In genomic region chr2:205680903-205681302, GRCh38 we compare ENCODE assay signal across 21 cellular contexts. TPM values are rescaled to one million over a fixed set of nuclear protein-coding genes. Genes with fewer than 3 reads are reported as not detected.
DNase-seq lines count a peak whose midpoint lies in the region; ATAC-seq, FAIRE-seq and TF ChIP-seq lines count a peak whose summit lies in the region.
"Had no signal": no experiment of that assay in that cellular context is flagged by ENCODE, and none has a peak within 500 bp of the region (broad histone marks: within the 10 kb centered on the region; RNA-seq: fewer than 3 reads in every experiment).

No MANE protein-coding gene starts in this region.

- H3K9me3 ChIP-seq in BLaER1 (no peaks in the 10 kb centered on the region), endothelial cell of umbilical vein (replicated peaks; ENCODE audit: control insufficient read depth, insufficient read depth, low read length) (no peaks in the 10 kb centered on the region)
- H3K9me3 ChIP-seq in naive thymus-derived CD4-positive, alpha-beta T cell (ENCODE audit: control insufficient read depth in 2 of 3, low read length in 3 of 3), result no peaks in the 10 kb centered on the region
- H3K9me3 ChIP-seq: body of pancreas, colonic mucosa, SJCRH30 had no signal

- DNase-seq in NCI-H82 (lab: John Stamatoyannopoulos, UW) (peak; percentile 63), endothelial cell of umbilical vein (ENCODE audit: low read depth, low spot score) (peak; percentile 20), NCI-H2227 treated with DMSO at 0.1 percent for 48 hours (lab: John Stamatoyannopoulos, UW) (no peak), activated gamma-delta T cell treated with Interleukin-2 at 50 U/mL for 16 hours (no peak)
- no peak for DNase-seq in naive thymus-derived CD4-positive, alpha-beta T cell
- no peak for DNase-seq in stimulated activated CD4-positive, alpha-beta T cell treated with anti-CD3 and anti-CD28 coated beads, Interleukin-2, amount 100 ng/mL, for 24 hours
- DNase-seq: activated CD4-positive, CD25-positive, alpha-beta regulatory T cell treated with anti-CD3 and anti-CD28 coated beads, Interleukin-2, amount 50 U/mL, for 72 hours; activated naive CD8-positive, alpha-beta T cell treated with anti-CD3 and anti-CD28 coated beads, Interleukin-2, amount 10 ng/mL, durations not matched to agents 7 days and 5 days; body of pancreas; CD8-positive, alpha-beta T cell; colonic mucosa; foreskin keratinocyte; Kasumi-1; NCI-H748 treated with DMSO at 0.1 percent for 48 hours; OCI-M1; SJCRH30; stimulated activated CD4-positive, alpha-beta T cell treated with anti-CD3 and anti-CD28 coated beads, Interleukin-12 subunit alpha, Interleukin-12 subunit beta, amount 100 ng/mL, for 4 hours had no signal

- peaks cover 0 to 1% (median 0%) of the 10 kb centered on the region in 11 donors for H3K9me3 Mint-ChIP-seq in naive thymus-derived CD4-positive, alpha-beta T cell
- H3K9me3 Mint-ChIP-seq: activated naive CD8-positive, alpha-beta T cell treated with anti-CD3 and anti-CD28 coated beads, Interleukin-2, amount 10 ng/mL, durations not matched to agents 7 days and 5 days; CD8-positive, alpha-beta T cell had no signal

- no peak overlapping the region for H2AFZ ChIP-seq in endothelial cell of umbilical vein (ENCODE audit: low read depth, low read length)

- CTCF ChIA-PET in endothelial cell of umbilical vein (lab: Charles Lee), result interaction anchor here (0.9 to 3.1 kb wide), 11 partner anchors 12 to 1658 kb away, joined by 3 to 21 read pairs (median 4); no protein-coding TSS in a partner anchor
- CTCF ChIA-PET in naive thymus-derived CD4-positive, alpha-beta T cell (lab: Charles Lee), result interaction anchor here (1.7 kb wide), 1 partner anchor 810 kb away, joined by 7 read pairs; no protein-coding TSS in a partner anchor

- peaks cover 51% of the 10 kb centered on the region for H3K4me1 ChIP-seq in BLaER1
- H3K4me1 ChIP-seq in endothelial cell of umbilical vein (ENCODE audit: control insufficient read depth, extremely low read depth, insufficient read depth, low read length), result peaks cover 22% of the 10 kb centered on the region
- H3K4me1 ChIP-seq in naive thymus-derived CD4-positive, alpha-beta T cell (ENCODE audit: control insufficient read depth in 2 of 2, insufficient read depth in 2 of 2, low read length in 2 of 2), result peaks cover 0 to under 1% of the 10 kb centered on the region in 2 donors
- H3K4me1 ChIP-seq: colonic mucosa had no signal

- H4K20me1 ChIP-seq in BLaER1 (no peaks in the 10 kb centered on the region), endothelial cell of umbilical vein (replicated peaks; ENCODE audit: control insufficient read depth, extremely low read depth, insufficient read depth, low read length) (no peaks in the 10 kb centered on the region)

- H3K36me3 ChIP-seq in BLaER1 (no peaks in the 10 kb centered on the region), endothelial cell of umbilical vein (ENCODE audit: control insufficient read depth in 2 of 2, extremely low read depth in 1 of 2, insufficient read depth in 2 of 2, low read length in 2 of 2) (no peaks in the 10 kb centered on the region)
- H3K36me3 ChIP-seq in naive thymus-derived CD4-positive, alpha-beta T cell (ENCODE audit: control insufficient read depth in 2 of 3, insufficient read depth in 3 of 3, low read length in 3 of 3), result no peaks in the 10 kb centered on the region
- H3K36me3 ChIP-seq: colonic mucosa, SJCRH30 had no signal

- FAIRE-seq in endothelial cell of umbilical vein (lab: Jason Lieb, UNC), result no peak
- FAIRE-seq: GM18507, HTR-8/SVneo had no signal

- no peak overlapping the region for H3K4me3 ChIP-seq in BLaER1
- H3K4me3 ChIP-seq in endothelial cell of umbilical vein (replicated peaks in 1 of 3; ENCODE audit: insufficient read depth in 1 of 3, low read depth in 1 of 3, low read length in 3 of 3), result no peak overlapping the region
- H3K4me3 ChIP-seq in naive thymus-derived CD4-positive, alpha-beta T cell (ENCODE audit: low read length), result no peak overlapping the region
- H3K4me3 ChIP-seq: body of pancreas had no signal

- peaks cover 45 to 61% (median 50%) of the 10 kb centered on the region in 5 donors for H3K27me3 Mint-ChIP-seq in naive thymus-derived CD4-positive, alpha-beta T cell

- H3K27ac Mint-ChIP-seq in naive thymus-derived CD4-positive, alpha-beta T cell, result no peak overlapping the region
- H3K27ac Mint-ChIP-seq: activated naive CD8-positive, alpha-beta T cell treated with anti-CD3 and anti-CD28 coated beads, Interleukin-2, amount 10 ng/mL, durations not matched to agents 7 days and 5 days; CD8-positive, alpha-beta T cell had no signal

- ATAC-seq in naive thymus-derived CD4-positive, alpha-beta T cell, result no peak
- ATAC-seq in GM19395 (IDR thresholded peaks at IDR 0.05; ENCODE audit: unreplicated experiment), result no peak
- ATAC-seq: body of pancreas; CD8-positive, alpha-beta T cell; foreskin keratinocyte had no signal

- H3K27ac ChIP-seq in BLaER1, result no peak overlapping the region
- no peak overlapping the region for H3K27ac ChIP-seq in endothelial cell of umbilical vein (ENCODE audit: insufficient read depth, low read depth, low read length)
- H3K27ac ChIP-seq in naive thymus-derived CD4-positive, alpha-beta T cell (ENCODE audit: low read depth, low read length), result no peak overlapping the region
- H3K27ac ChIP-seq: body of pancreas, colonic mucosa, foreskin keratinocyte had no signal

- H3K36me3 Mint-ChIP-seq in naive thymus-derived CD4-positive, alpha-beta T cell, result peaks cover 0 to 3% (median 0%) of the 10 kb centered on the region in 5 donors
- H3K36me3 Mint-ChIP-seq: activated naive CD8-positive, alpha-beta T cell treated with anti-CD3 and anti-CD28 coated beads, Interleukin-2, amount 10 ng/mL, durations not matched to agents 7 days and 5 days; CD8-positive, alpha-beta T cell had no signal

- BruUV-seq in endothelial cell of umbilical vein (replicated peaks; lab: Mats Ljungman, UMichigan), result no TSS peak

- no peaks in the 10 kb centered on the region for H3K9me1 ChIP-seq in endothelial cell of umbilical vein (replicated peaks; ENCODE audit: control insufficient read depth, extremely low read depth, insufficient read depth, low read length)

- no peak for TF ChIP-seq POLR2A in endothelial cell of umbilical vein (IDR thresholded peaks at IDR 0.05; ENCODE audit: low read depth, low read length)

- dilution Hi-C loops in endothelial cell of umbilical vein (cut with MboI; ENCODE audit: extremely low pct_ligation_motif_present, low sequenced_read_pairs), result no loop called here

- peaks cover 16 to 47% (median 29%) of the 10 kb centered on the region in 7 donors for H3K4me1 Mint-ChIP-seq in naive thymus-derived CD4-positive, alpha-beta T cell

- H3K4me2 ChIP-seq in BLaER1 (peak overlapping the region; percentile 93), endothelial cell of umbilical vein (ENCODE audit: insufficient read depth, low read length) (no peak overlapping the region)

- H3K27me3 ChIP-seq in BLaER1 (peaks cover 35% of the 10 kb centered on the region), endothelial cell of umbilical vein (ENCODE audit: control insufficient read depth in 2 of 2, insufficient read depth in 2 of 2, low read length in 2 of 2) (no peaks in the 10 kb centered on the region)
- peaks cover 3 to 10% of the 10 kb centered on the region in 2 donors for H3K27me3 ChIP-seq in naive thymus-derived CD4-positive, alpha-beta T cell (ENCODE audit: control insufficient read depth in 2 of 2, insufficient read depth in 2 of 2, low read length in 2 of 2)
- H3K27me3 ChIP-seq: foreskin keratinocyte, SJCRH30 had no signal

- intact Hi-C loops in endothelial cell of umbilical vein (cut with micrococcal nuclease), result loop anchor here (1.0 to 5.0 kb wide), 10 partner anchors 484 to 1657 kb away; no protein-coding TSS in a partner anchor
- intact Hi-C loops in naive thymus-derived CD4-positive, alpha-beta T cell (cut with micrococcal nuclease), result loop anchor here (1.0 to 5.0 kb wide), 9 partner anchors 69 to 1574 kb away; no protein-coding TSS in a partner anchor

- H3K9ac ChIP-seq in BLaER1 (no peak overlapping the region), endothelial cell of umbilical vein (replicated peaks; ENCODE audit: extremely low read depth, insufficient read depth, low read length) (no peak overlapping the region)

- peaks cover 29% of the 10 kb centered on the region for H3K79me2 ChIP-seq in endothelial cell of umbilical vein (ENCODE audit: control insufficient read depth, insufficient read depth, low read length)

- POLR2A ChIA-PET in endothelial cell of umbilical vein (lab: Charles Lee), result interaction anchor here (0.6 to 2.4 kb wide), 2 partner anchors 1058 to 1571 kb away, joined by 3 to 11 read pairs; no protein-coding TSS in a partner anchor
- POLR2A ChIA-PET in naive thymus-derived CD4-positive, alpha-beta T cell (lab: Charles Lee), result interaction anchor here (0.6 kb wide), 1 partner anchor 262 kb away, joined by 3 read pairs; no protein-coding TSS in a partner anchor

- peak overlapping the region in 6 of 10 donors; percentile 7 to 79 (median 26) for H3K4me3 Mint-ChIP-seq in naive thymus-derived CD4-positive, alpha-beta T cell

- TF ChIP-seq CTCF in endothelial cell of umbilical vein (IDR thresholded peaks at IDR 0.05; ENCODE audit: extremely low read depth in 1 of 2, insufficient read depth in 1 of 2, low read depth in 1 of 2, low read length in 2 of 2), result no peak

TF ChIP-seq in endothelial cell of umbilical vein, 7 proteins besides CTCF, POLR2A, EP300 and RAD21:
- TF ChIP-seq MYC (IDR thresholded peaks at IDR 0.05; ENCODE audit: low read depth, low read length) (no peak), POLR2AphosphoS5 (IDR thresholded peaks at IDR 0.05; ENCODE audit: insufficient read depth, low read depth, low read length) (no peak), GATA2 (IDR thresholded peaks at IDR 0.05; ENCODE audit: insufficient read depth, insufficient read length, low read depth, low read length) (no peak)
TF ChIP-seq in endothelial cell of umbilical vein: peak in this region for 0.

RNA-seq across cellular contexts. Expression of gene NRP2, which starts 1.4 kb away (rescaled TPM):
- 149 and 240 TPM in 2 replicates for total RNA-seq in endothelial cell of umbilical vein
- polyA plus RNA-seq in endothelial cell of umbilical vein, result 138 and 160 TPM in 2 replicates
- 107 and 113 TPM in 2 replicates for polyA plus RNA-seq in endothelial cell of umbilical vein (2011; cell fraction: cytosol; rRNA removed)
- 198 and 227 TPM in 2 replicates for polyA plus RNA-seq in endothelial cell of umbilical vein (2011; cell fraction: nucleus; rRNA removed)
- 99.8 and 162 TPM in 2 replicates for polyA plus RNA-seq in endothelial cell of umbilical vein (2012)
- 478 and 499 TPM in 2 replicates for polyA minus RNA-seq in endothelial cell of umbilical vein
- polyA minus RNA-seq in endothelial cell of umbilical vein (2011; cell fraction: cytosol; rRNA and poly(A)+ RNA removed), result 1.3 TPM
- 330 and 370 TPM in 2 replicates for polyA minus RNA-seq in endothelial cell of umbilical vein (2011; cell fraction: nucleus; rRNA and poly(A)+ RNA removed)
- total RNA-seq in naive thymus-derived CD4-positive, alpha-beta T cell, result 10 to 100 TPM in 1 of 5 experiments, 1 to 10 TPM in 3, under 1 TPM in 1; 0.50 to 23.7 (median 2.2) TPM
- under 1 TPM; 0.35 to 0.51 TPM for polyA plus RNA-seq in naive thymus-derived CD4-positive, alpha-beta T cell
- total RNA-seq: CD8-positive, alpha-beta T cell had no signal

Comparison
In these comparisons a context has a peak if more than half of its experiments do, and no peak if none do; other contexts are left out.
1. DNase-seq: peak in NCI-H82 (single experiment) and endothelial cell of umbilical vein (single experiment); none in naive thymus-derived CD4-positive, alpha-beta T cell (0 of 9), NCI-H2227 treated with DMSO at 0.1 percent for 48 hours (single experiment), activated gamma-delta T cell treated with Interleukin-2 at 50 U/mL for 16 hours (single experiment) and stimulated activated CD4-positive, alpha-beta T cell treated with anti-CD3 and anti-CD28 coated beads, Interleukin-2, amount 100 ng/mL, for 24 hours (0 of 2).